In genomic region chr19:46634656-46635218, GRCh38 we compare ENCODE assay signal across 1 cellular context.
TF ChIP-seq lines count a peak whose summit lies in the region.

No MANE protein-coding gene starts in this region.

TF ChIP-seq in A549, 52 proteins besides CTCF, POLR2A, EP300 and RAD21 (continued from another document):
- TF ChIP-seq HMGXB4 (CRISPR knock-in tag; IDR thresholded peaks at IDR 0.05; ENCODE audit: borderline replicate concordance) (no peak), MAX (IDR thresholded peaks at IDR 0.05) (no peak), ZC3H11A (IDR thresholded peaks at IDR 0.05) (no peak), SMC3 (IDR thresholded peaks at IDR 0.05) (no peak), HDAC2 (IDR thresholded peaks at IDR 0.05) (no peak)
